24 cellular contexts compared by ENCODE assay signal in the genomic region with DNA sequence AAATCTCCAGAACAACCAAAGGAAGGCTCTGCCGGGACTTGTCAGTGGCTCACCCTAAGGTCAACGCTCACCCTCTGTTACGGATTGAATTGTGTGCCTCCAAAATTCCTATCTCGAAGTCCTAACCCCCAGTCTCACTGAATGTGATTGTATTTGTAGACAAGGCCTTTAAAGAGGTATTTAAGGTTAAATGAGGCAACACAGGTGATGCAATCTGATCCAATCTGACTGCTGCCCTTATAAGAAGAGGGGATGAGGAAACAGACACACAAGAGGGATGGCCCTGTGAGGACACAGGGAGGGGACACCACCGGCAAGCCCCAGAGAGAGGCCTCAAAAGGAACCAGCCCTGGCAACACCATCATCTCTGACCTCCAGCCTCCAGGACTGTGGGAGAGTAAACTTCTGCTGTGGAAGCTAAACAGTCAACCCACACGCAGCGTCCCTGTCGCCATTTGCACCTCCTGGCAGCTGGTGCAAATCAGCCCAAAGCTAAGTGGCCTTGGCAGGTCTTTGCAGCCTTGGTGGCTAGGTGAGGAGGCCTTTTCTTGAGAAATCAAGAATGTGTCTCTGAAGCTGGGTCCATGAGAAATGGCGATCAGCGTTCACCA. TPM values are rescaled to one million over a fixed set of nuclear protein-coding genes. Genes with fewer than 3 reads are reported as not detected.
"Had no signal": no experiment of that assay in that cellular context is flagged by ENCODE, and none has a peak within 500 bp of the region (broad histone marks: within the 10 kb centered on the region; RNA-seq: fewer than 3 reads in every experiment).

No MANE protein-coding gene starts in this region.

- H3K4me1 Mint-ChIP-seq: mesothelial cell of epicardium, nephron progenitor cell had no signal

- H3K4me3 ChIP-seq: coronary artery, lung, right atrium auricular region, tibial nerve, uterus had no signal

- H3K27me3 ChIP-seq: right atrium auricular region, tibial nerve, uterus had no signal

- H3K9me3 Mint-ChIP-seq: activated naive CD4-positive, alpha-beta T cell treated with anti-CD3 and anti-CD28 coated beads for 36 hours had no signal

- H3K4me3 Mint-ChIP-seq: activated CD8-positive, alpha-beta memory T cell treated with anti-CD3 and anti-CD28 coated beads, Interleukin-2, amount 10 ng/mL, durations not matched to agents 7 days and 5 days; activated naive CD4-positive, alpha-beta T cell treated with anti-CD3 and anti-CD28 coated beads for 36 hours; activated naive CD8-positive, alpha-beta T cell treated with anti-CD3 and anti-CD28 coated beads, Interleukin-2, amount 50 U/mL, for 24 hours; brain; mesothelial cell of epicardium; nephron progenitor cell; stimulated activated naive CD8-positive, alpha-beta T cell treated with anti-CD3 and anti-CD28 coated beads, Interleukin-15, Interleukin-2, amounts not matched to agents 100 ng/mL and 50 ng/mL, for 24 hours had no signal

- H3K27ac Mint-ChIP-seq: activated naive CD4-positive, alpha-beta T cell treated with anti-CD3 and anti-CD28 coated beads for 36 hours; brain; mesothelial cell of epicardium; nephron progenitor cell; progenitor cell of endocrine pancreas had no signal

- ATAC-seq: activated CD8-positive, alpha-beta memory T cell treated with anti-CD3 and anti-CD28 coated beads, Interleukin-2, amount 10 ng/mL, durations not matched to agents 7 days and 5 days; activated naive CD8-positive, alpha-beta T cell treated with anti-CD3 and anti-CD28 coated beads, Interleukin-2, amount 50 U/mL, for 24 hours had no signal

- DNase-seq: activated CD4-positive, alpha-beta T cell treated with anti-CD3 and anti-CD28 coated beads for 1 hour; activated CD4-positive, alpha-beta T cell treated with anti-CD3 and anti-CD28 coated beads, Interleukin-2, amount 50 U/mL, for 48 hours; activated CD8-positive, alpha-beta memory T cell treated with anti-CD3 and anti-CD28 coated beads, Interleukin-2, amount 10 ng/mL, durations not matched to agents 7 days and 5 days; activated naive CD4-positive, alpha-beta T cell treated with anti-CD3 and anti-CD28 coated beads for 36 hours; activated naive CD8-positive, alpha-beta T cell treated with anti-CD3 and anti-CD28 coated beads, Interleukin-2, amount 50 U/mL, for 24 hours; anterior cingulate cortex; caudate nucleus; foreskin melanocyte; hypothalamus; islet precursor cell; nephron progenitor cell; occipital lobe; stimulated activated CD4-positive, alpha-beta T cell treated with anti-CD3 and anti-CD28 coated beads, Interleukin-2, amount 100 ng/mL, for 24 hours; T-helper 2 cell; uterus had no signal

- H3K36me3 ChIP-seq: right atrium auricular region, tibial nerve, uterus had no signal

- H3K4me1 ChIP-seq: right atrium auricular region, uterus had no signal

- H3K36me3 Mint-ChIP-seq: brain, mesothelial cell of epicardium had no signal

- H3K27ac ChIP-seq: coronary artery, right atrium auricular region, tibial nerve, uterus, VCaP had no signal

- H3K27me3 Mint-ChIP-seq: activated CD8-positive, alpha-beta memory T cell treated with anti-CD3 and anti-CD28 coated beads, Interleukin-2, amount 10 ng/mL, durations not matched to agents 7 days and 5 days; activated naive CD8-positive, alpha-beta T cell treated with anti-CD3 and anti-CD28 coated beads, Interleukin-2, amount 50 U/mL, for 24 hours; stimulated activated naive CD8-positive, alpha-beta T cell treated with anti-CD3 and anti-CD28 coated beads, Interleukin-15, Interleukin-2, amounts not matched to agents 100 ng/mL and 50 ng/mL, for 24 hours had no signal

RNA-seq across cellular contexts. Expression of a gene that starts 24.2 kb away (rescaled TPM):
- total RNA-seq: mesothelial cell of epicardium, occipital lobe, progenitor cell of endocrine pancreas had no signal

RNA-seq across cellular contexts. Expression of a gene that starts 32.1 kb away (rescaled TPM):
- total RNA-seq: mesothelial cell of epicardium, occipital lobe, tibial nerve had no signal
